ENCODE assay signal across 8 cellular contexts in genomic region chr1:153465728-153466625, GRCh38. TPM values are rescaled to one million over a fixed set of nuclear protein-coding genes. Genes with fewer than 3 reads are reported as not detected.
A peak's percentile ranks its signal among the peaks of the same experiment; 100 is the strongest.
DNase-seq lines count a peak whose midpoint lies in the region; ATAC-seq, FAIRE-seq and TF ChIP-seq lines count a peak whose summit lies in the region.

No MANE protein-coding gene starts in this region.

- peaks cover 2% of the 10 kb centered on the region for H3K4me1 Mint-ChIP-seq in CD8-positive, alpha-beta T cell (ENCODE audit: low read depth)

- no peaks in the 10 kb centered on the region for H3K9me3 Mint-ChIP-seq in CD8-positive, alpha-beta T cell

- intact Hi-C loops in CD8-positive, alpha-beta T cell (cut with DNase I, micrococcal nuclease) = no loop called here
- intact Hi-C loops in HepG2 (cut with micrococcal nuclease; ENCODE audit: unreplicated experiment) = loop anchor here (1.0 kb wide), 1 partner anchor 29 kb away; no protein-coding TSS in a partner anchor

- no peaks in the 10 kb centered on the region for H4K20me1 ChIP-seq in HepG2 (ENCODE audit: insufficient read depth, low read length)

- WGBS in HepG2 (ENCODE audit: low lambda C conversion rate) = 39% methylated on average over 14 of the region's 22 CpGs

- H3K27me3 ChIP-seq in CD8-positive, alpha-beta T cell (ENCODE audit: insufficient read depth, low read length) = no peaks in the 10 kb centered on the region
- H3K27me3 ChIP-seq in WERI-Rb-1 (ENCODE audit: insufficient read depth, low read depth, severe bottlenecking) = peaks cover 42% of the 10 kb centered on the region
- H3K27me3 ChIP-seq in HepG2 (ENCODE audit: control insufficient read depth in 1 of 2, insufficient read depth in 2 of 2, low read length in 2 of 2) = peaks cover 0 to 3% of the 10 kb centered on the region in 2 experiments; a peak in 1 of 5 replicates

- H2AFZ ChIP-seq in HepG2 (ENCODE audit: low read length) = no peak overlapping the region

- H3K27me3 Mint-ChIP-seq in CD8-positive, alpha-beta T cell (ENCODE audit: low read depth) = peaks cover 24% of the 10 kb centered on the region

- H3K36me3 Mint-ChIP-seq in CD8-positive, alpha-beta T cell = no peaks in the 10 kb centered on the region

- no peak for TF ChIP-seq EP300 in HepG2 (IDR thresholded peaks at IDR 0.05; ENCODE audit: low read depth in 2 of 2, low read length in 2 of 2)
- TF ChIP-seq EP300 in HepG2 (CRISPR knock-in tag; IDR thresholded peaks at IDR 0.05; ENCODE audit: borderline replicate concordance) = no peak

- H3K27ac Mint-ChIP-seq in CD8-positive, alpha-beta T cell = no peak overlapping the region

- peak; percentile 49; the same call in 1 of the 2 replicates for TF ChIP-seq RAD21 in HepG2 (CRISPR knock-in tag; IDR thresholded peaks at IDR 0.05)

- TF ChIP-seq CTCF in CD8-positive, alpha-beta T cell (IDR thresholded peaks at IDR 0.05) = peak; percentile 70
- TF ChIP-seq CTCF in WERI-Rb-1 (IDR thresholded peaks at IDR 0.05; ENCODE audit: low read depth, low read length) (peak; percentile 99), cardiac fibroblast (IDR thresholded peaks at IDR 0.05; ENCODE audit: low read depth, low read length) (peak; percentile 81), HepG2 (CRISPR knock-in tag; IDR thresholded peaks at IDR 0.05) (peak; percentile 74)

- H3K4me1 ChIP-seq in CD8-positive, alpha-beta T cell (ENCODE audit: insufficient read depth, low read length) = no peaks in the 10 kb centered on the region
- H3K4me1 ChIP-seq in HepG2 (ENCODE audit: insufficient read depth, low read length) = no peaks in the 10 kb centered on the region

- H3K4me3 ChIP-seq in CD8-positive, alpha-beta T cell (ENCODE audit: low read depth, low read length) = no peak overlapping the region
- H3K4me3 ChIP-seq in WERI-Rb-1 (ENCODE audit: low read depth, low read length) (no peak overlapping the region), cardiac fibroblast (replicated peaks in 1 of 2; ENCODE audit: low read depth in 2 of 2, low read length in 2 of 2) (no peak overlapping the region), HepG2 (replicated peaks in 1 of 3; ENCODE audit: insufficient read depth in 1 of 3, low read depth in 2 of 3, low read length in 3 of 3) (no peak overlapping the region)

- BruUV-seq in HepG2 (replicated peaks; lab: Mats Ljungman, UMichigan) = no TSS peak

- no peaks in the 10 kb centered on the region for H3K79me2 ChIP-seq in HepG2 (ENCODE audit: insufficient read depth, low read length)

- POLR2A ChIA-PET in CD8-positive, alpha-beta T cell (lab: Charles Lee) = no interaction called here
- POLR2A ChIA-PET in HepG2 (lab: Yijun Ruan, JAX) = no interaction called here

- no peak overlapping the region for H3K4me3 Mint-ChIP-seq in CD8-positive, alpha-beta T cell

- in situ Hi-C loops in HepG2 (cut with HindIII; ENCODE audit: extremely low pct_ligation_motif_present, low pct_unique_long_range_greater_than_20kb) = no loop called here

- no peak overlapping the region for H3K27ac ChIP-seq in CD8-positive, alpha-beta T cell (ENCODE audit: low read depth, low read length)
- no peak overlapping the region for H3K27ac ChIP-seq in WERI-Rb-1
- H3K27ac ChIP-seq in HepG2 (ENCODE audit: extremely low read length, insufficient read depth, low read length) = no peak overlapping the region

- no peaks in the 10 kb centered on the region for H3K9me3 ChIP-seq in CD8-positive, alpha-beta T cell (ENCODE audit: low read length)
- H3K9me3 ChIP-seq in WERI-Rb-1 (ENCODE audit: severe bottlenecking) (peaks cover 32% of the 10 kb centered on the region), HepG2 (ENCODE audit: low read length) (no peaks in the 10 kb centered on the region)

- no peak for TF ChIP-seq POLR2A in HepG2 (IDR thresholded peaks at IDR 0.05; ENCODE audit: insufficient read depth in 1 of 2, low read depth in 2 of 2, low read length in 2 of 2)

- peak; percentile 38 to 75 (median 53) for DNase-seq in CD8-positive, alpha-beta T cell
- DNase-seq in HUDEP-2 (lab: John Stamatoyannopoulos, UW; ENCODE audit: unreplicated experiment in 76 of 76) (peak in 66 of 76 experiments; percentile 7 to 79 (median 46)), WERI-Rb-1 (peak; percentile 88), cardiac fibroblast (ENCODE audit: low read depth in 2 of 2) (peak; percentile 53 to 57), HepG2 (ENCODE audit: low spot score) (peak; percentile 12)
- peak; percentile 39 for DNase-seq in stimulated activated CD8-positive, alpha-beta memory T cell treated with anti-CD3 and anti-CD28 coated beads, Interleukin-15, amount 100 ng/mL, for 24 hours (ENCODE audit: low read depth)

- H3K9ac ChIP-seq in HepG2 (ENCODE audit: insufficient read depth, low read depth, low read length) = no peak overlapping the region

- H3K36me3 ChIP-seq in CD8-positive, alpha-beta T cell (ENCODE audit: insufficient read depth, low read length) = no peaks in the 10 kb centered on the region
- H3K36me3 ChIP-seq in WERI-Rb-1 (no peaks in the 10 kb centered on the region), HepG2 (replicated peaks in 1 of 2; ENCODE audit: control insufficient read depth in 1 of 2, insufficient read depth in 2 of 2, low read length in 2 of 2) (no peaks in the 10 kb centered on the region)

- FAIRE-seq in HepG2 (lab: Jason Lieb, UNC) = peak; percentile 52

- CTCF ChIA-PET in CD8-positive, alpha-beta T cell (lab: Charles Lee) = interaction anchor here (0.6 to 1.2 kb wide), 6 partner anchors 11 to 228 kb away, joined by 3 to 4 read pairs (median 3); no protein-coding TSS in a partner anchor
- CTCF ChIA-PET in HepG2 (lab: Yijun Ruan, JAX; ENCODE audit: low intra/inter-chr PET ratio, low total read pairs) = interaction anchor here (1.4 to 2.0 kb wide), 2 partner anchors 29 to 114 kb away, joined by 4 to 16 read pairs; no protein-coding TSS in a partner anchor

- ATAC-seq in CD8-positive, alpha-beta T cell = peak; percentile 63
- ATAC-seq in HepG2 = peak; percentile 86
- no peak for ATAC-seq in GM21447 (IDR thresholded peaks at IDR 0.05; ENCODE audit: unreplicated experiment)
- ATAC-seq in HG02763 (IDR thresholded peaks at IDR 0.05; ENCODE audit: unreplicated experiment) = no peak

- H3K4me2 ChIP-seq in HepG2 (ENCODE audit: low read depth, low read length) = no peak overlapping the region

TF ChIP-seq in HepG2, 621 proteins besides CTCF, POLR2A, EP300 and RAD21 (continues in another document):
- TF ChIP-seq STAG1 (CRISPR knock-in tag; IDR thresholded peaks at IDR 0.05) = peak; percentile 59

RNA-seq across cellular contexts. Expression of gene S100A7, which starts 5.5 kb away (rescaled TPM):
- total RNA-seq in CD8-positive, alpha-beta T cell = not detected
- total RNA-seq in HepG2 (2016; rRNA removed; fragmentation: Illumina TruSeq; extraction: Trizol) = not detected in 2 replicates
- total RNA-seq in HepG2 (2016; cell fraction: cytosol; rRNA removed; fragmentation: Illumina TruSeq; extraction: Trizol; ENCODE audit: low read depth) = not detected in 2 replicates
- total RNA-seq in HepG2 (2016; cell fraction: insoluble cytoplasmic fraction; rRNA removed; fragmentation: Illumina TruSeq; extraction: Trizol) = not detected in 2 replicates
- total RNA-seq in HepG2 (2016; cell fraction: membrane; rRNA removed; fragmentation: Illumina TruSeq; extraction: Trizol) = not detected in 2 replicates
- total RNA-seq in HepG2 (2016; cell fraction: nucleus; rRNA removed; fragmentation: Illumina TruSeq; extraction: Trizol) = not detected in 2 replicates
- not detected in 2 replicates for polyA plus RNA-seq in HepG2 (2011; rRNA removed)
- not detected in 2 replicates for polyA plus RNA-seq in HepG2 (2011; cell fraction: cytosol; rRNA removed)
- polyA plus RNA-seq in HepG2 (2011; cell fraction: nucleus; rRNA removed) = not detected in 2 replicates
- polyA plus RNA-seq in HepG2 (2012) = not detected in 2 replicates
- not detected in 2 replicates for polyA plus RNA-seq in HepG2 (2016; cell fraction: cytosol; fragmentation: Illumina TruSeq; extraction: Trizol; ENCODE audit: low read depth)
- polyA plus RNA-seq in HepG2 (2016; cell fraction: insoluble cytoplasmic fraction; fragmentation: Illumina TruSeq; extraction: Trizol; ENCODE audit: low read depth) = not detected in 2 replicates
- not detected in 2 replicates for polyA plus RNA-seq in HepG2 (2016; cell fraction: membrane; fragmentation: Illumina TruSeq; extraction: Trizol; ENCODE audit: low read depth)
- not detected in 2 replicates for polyA plus RNA-seq in HepG2 (2016; cell fraction: nucleus; fragmentation: Illumina TruSeq; extraction: Trizol; ENCODE audit: insufficient read depth, low read depth)
- polyA minus RNA-seq in HepG2 (2011; rRNA and poly(A)+ RNA removed; ENCODE audit: low replicate concordance) = not detected in 2 replicates
- polyA minus RNA-seq in HepG2 (2011; cell fraction: cytosol; rRNA and poly(A)+ RNA removed) = not detected in 2 replicates
- not detected in 2 replicates for polyA minus RNA-seq in HepG2 (2011; cell fraction: nucleus; rRNA and poly(A)+ RNA removed)

RNA-seq across cellular contexts. Expression of gene S100A7A, which starts 49.7 kb away (rescaled TPM):
- not detected for total RNA-seq in CD8-positive, alpha-beta T cell
- total RNA-seq in HepG2 (2016; rRNA removed; fragmentation: Illumina TruSeq; extraction: Trizol) = not detected in 2 replicates
- not detected in 2 replicates for total RNA-seq in HepG2 (2016; cell fraction: cytosol; rRNA removed; fragmentation: Illumina TruSeq; extraction: Trizol; ENCODE audit: low read depth)
- not detected in 2 replicates for total RNA-seq in HepG2 (2016; cell fraction: insoluble cytoplasmic fraction; rRNA removed; fragmentation: Illumina TruSeq; extraction: Trizol)
- not detected in 2 replicates for total RNA-seq in HepG2 (2016; cell fraction: membrane; rRNA removed; fragmentation: Illumina TruSeq; extraction: Trizol)
- not detected in 2 replicates for total RNA-seq in HepG2 (2016; cell fraction: nucleus; rRNA removed; fragmentation: Illumina TruSeq; extraction: Trizol)
- not detected in 2 replicates for polyA plus RNA-seq in HepG2 (2011; rRNA removed)
- polyA plus RNA-seq in HepG2 (2011; cell fraction: cytosol; rRNA removed) = not detected in 2 replicates
- not detected in 2 replicates for polyA plus RNA-seq in HepG2 (2011; cell fraction: nucleus; rRNA removed)
- polyA plus RNA-seq in HepG2 (2012) = not detected in 2 replicates
- not detected in 2 replicates for polyA plus RNA-seq in HepG2 (2016; cell fraction: cytosol; fragmentation: Illumina TruSeq; extraction: Trizol; ENCODE audit: low read depth)
- not detected in 2 replicates for polyA plus RNA-seq in HepG2 (2016; cell fraction: insoluble cytoplasmic fraction; fragmentation: Illumina TruSeq; extraction: Trizol; ENCODE audit: low read depth)
- polyA plus RNA-seq in HepG2 (2016; cell fraction: membrane; fragmentation: Illumina TruSeq; extraction: Trizol; ENCODE audit: low read depth) = not detected in 2 replicates
- not detected in 2 replicates for polyA plus RNA-seq in HepG2 (2016; cell fraction: nucleus; fragmentation: Illumina TruSeq; extraction: Trizol; ENCODE audit: insufficient read depth, low read depth)
- polyA minus RNA-seq in HepG2 (2011; rRNA and poly(A)+ RNA removed; ENCODE audit: low replicate concordance) = not detected in 2 replicates
- not detected in 2 replicates for polyA minus RNA-seq in HepG2 (2011; cell fraction: cytosol; rRNA and poly(A)+ RNA removed)
- not detected in 2 replicates for polyA minus RNA-seq in HepG2 (2011; cell fraction: nucleus; rRNA and poly(A)+ RNA removed)

Comparison
In these comparisons a context has a peak if more than half of its experiments do, and no peak if none do; other contexts are left out.
1. ATAC-seq: peak in CD8-positive, alpha-beta T cell (single experiment) and HepG2 (single experiment); none in GM21447 (single experiment) and HG02763 (single experiment).
2. DNase-seq: peak in every context shown above with its lines; median percentile 88 in WERI-Rb-1; 55 in cardiac fibroblast; 53 in CD8-positive, alpha-beta T cell; 46 in HUDEP-2; 39 in stimulated activated CD8-positive, alpha-beta memory T cell treated with anti-CD3 and anti-CD28 coated beads, Interleukin-15, amount 100 ng/mL, for 24 hours; 12 in HepG2.
3. Peak in every context shown above with its lines, with median percentiles within 50 percentile points of each other: CTCF ChIP-seq.